In genomic region chr9:12964271-12964670, GRCh38 we compare ENCODE assay signal across 16 cellular contexts.
"Had no signal": no experiment of that assay in that cellular context is flagged by ENCODE, and none has a peak within 500 bp of the region (broad histone marks: within the 10 kb centered on the region; RNA-seq: fewer than 3 reads in every experiment).

No MANE protein-coding gene starts in this region.

- H3K36me3 Mint-ChIP-seq: activated naive CD4-positive, alpha-beta T cell treated with anti-CD3 and anti-CD28 coated beads, Interleukin-2, amount 10 ng/mL, durations not matched to agents 7 days and 5 days; naive B cell; stimulated activated effector memory CD8-positive, alpha-beta T cell treated with anti-CD3 and anti-CD28 coated beads, Interleukin-12 subunit alpha, Interleukin-12 subunit beta, amount 100 ng/mL, for 72 hours had no signal

- H3K27ac Mint-ChIP-seq: activated CD4-positive, alpha-beta T cell treated with anti-CD3 and anti-CD28 coated beads, Interleukin-2, amount 10 ng/mL, durations not matched to agents 7 days and 5 days; activated naive CD4-positive, alpha-beta T cell treated with anti-CD3 and anti-CD28 coated beads, Interleukin-2, amount 10 ng/mL, durations not matched to agents 7 days and 5 days; activated T-helper 17 cell treated with anti-CD3 and anti-CD28 coated beads, Interleukin-2, amount 50 U/mL, for 72 hours; dendritic cell treated with granulocyte-macrophage colony-stimulating factor and Interleukin-4, amounts not matched to agents 40 ng/mL and 50 ng/mL, for 4 days; endodermal cell; stimulated activated effector memory CD8-positive, alpha-beta T cell treated with anti-CD3 and anti-CD28 coated beads, Interleukin-12 subunit alpha, Interleukin-12 subunit beta, amount 100 ng/mL, for 72 hours; T-helper 1 cell treated with Interleukin-12 subunit alpha and Interleukin-12 subunit beta and Interleukin-4 antibody, amounts not matched to agents 30 μg/mL and 1 μg/mL, for 36 hours; WTC11 had no signal

- H3K36me3 ChIP-seq: cardiac muscle cell, prostate gland, thyroid gland had no signal

- H3K9me3 Mint-ChIP-seq: activated CD4-positive, alpha-beta T cell treated with anti-CD3 and anti-CD28 coated beads, Interleukin-2, amount 10 ng/mL, durations not matched to agents 7 days and 5 days; activated naive CD4-positive, alpha-beta T cell treated with anti-CD3 and anti-CD28 coated beads, Interleukin-2, amount 10 ng/mL, durations not matched to agents 7 days and 5 days; endodermal cell had no signal

- ATAC-seq: activated T-helper 17 cell treated with anti-CD3 and anti-CD28 coated beads, Interleukin-2, amount 50 U/mL, for 72 hours; left colon; stimulated activated effector memory CD8-positive, alpha-beta T cell treated with anti-CD3 and anti-CD28 coated beads, Interleukin-12 subunit alpha, Interleukin-12 subunit beta, amount 100 ng/mL, for 72 hours; WTC11 had no signal

- H3K27me3 ChIP-seq: cardiac muscle cell, thyroid gland had no signal

- FAIRE-seq: small intestine had no signal

- H3K27ac ChIP-seq: cardiac muscle cell, prostate gland, thyroid gland had no signal

- H3K4me3 Mint-ChIP-seq: activated CD4-positive, alpha-beta T cell treated with anti-CD3 and anti-CD28 coated beads, Interleukin-2, amount 10 ng/mL, durations not matched to agents 7 days and 5 days; activated naive CD4-positive, alpha-beta T cell treated with anti-CD3 and anti-CD28 coated beads, Interleukin-2, amount 10 ng/mL, durations not matched to agents 7 days and 5 days; activated T-helper 17 cell treated with anti-CD3 and anti-CD28 coated beads, Interleukin-2, amount 50 U/mL, for 72 hours; dendritic cell treated with granulocyte-macrophage colony-stimulating factor and Interleukin-4, amounts not matched to agents 40 ng/mL and 50 ng/mL, for 4 days; endodermal cell; naive B cell; stimulated activated effector memory CD8-positive, alpha-beta T cell treated with anti-CD3 and anti-CD28 coated beads, Interleukin-12 subunit alpha, Interleukin-12 subunit beta, amount 100 ng/mL, for 72 hours; T-helper 1 cell treated with Interleukin-12 subunit alpha and Interleukin-12 subunit beta and Interleukin-4 antibody, amounts not matched to agents 30 μg/mL and 1 μg/mL, for 36 hours; WTC11 had no signal

- DNase-seq: activated CD4-positive, alpha-beta T cell treated with anti-CD3 and anti-CD28 coated beads, Interleukin-2, amount 10 ng/mL, durations not matched to agents 7 days and 5 days; activated naive CD4-positive, alpha-beta T cell treated with anti-CD3 and anti-CD28 coated beads, Interleukin-2, amount 10 ng/mL, durations not matched to agents 7 days and 5 days; activated T-cell treated with anti-CD3 and anti-CD28 coated beads for 4 hours; endodermal cell; left colon; naive B cell; SHP77; small intestine; thyroid gland had no signal

- H3K9me3 ChIP-seq: prostate gland, thyroid gland had no signal

- H3K4me1 Mint-ChIP-seq: activated CD4-positive, alpha-beta T cell treated with anti-CD3 and anti-CD28 coated beads, Interleukin-2, amount 10 ng/mL, durations not matched to agents 7 days and 5 days; activated naive CD4-positive, alpha-beta T cell treated with anti-CD3 and anti-CD28 coated beads, Interleukin-2, amount 10 ng/mL, durations not matched to agents 7 days and 5 days; activated T-helper 17 cell treated with anti-CD3 and anti-CD28 coated beads, Interleukin-2, amount 50 U/mL, for 72 hours; endodermal cell; naive B cell; stimulated activated effector memory CD8-positive, alpha-beta T cell treated with anti-CD3 and anti-CD28 coated beads, Interleukin-12 subunit alpha, Interleukin-12 subunit beta, amount 100 ng/mL, for 72 hours had no signal

- H3K4me3 ChIP-seq: cardiac muscle cell, prostate gland, thyroid gland had no signal

- H3K27me3 Mint-ChIP-seq: activated CD4-positive, alpha-beta T cell treated with anti-CD3 and anti-CD28 coated beads, Interleukin-2, amount 10 ng/mL, durations not matched to agents 7 days and 5 days; activated naive CD4-positive, alpha-beta T cell treated with anti-CD3 and anti-CD28 coated beads, Interleukin-2, amount 10 ng/mL, durations not matched to agents 7 days and 5 days; activated T-helper 17 cell treated with anti-CD3 and anti-CD28 coated beads, Interleukin-2, amount 50 U/mL, for 72 hours; dendritic cell treated with granulocyte-macrophage colony-stimulating factor and Interleukin-4, amounts not matched to agents 40 ng/mL and 50 ng/mL, for 4 days; naive B cell had no signal

- H3K4me1 ChIP-seq: prostate gland, thyroid gland had no signal
